In the genomic region with DNA sequence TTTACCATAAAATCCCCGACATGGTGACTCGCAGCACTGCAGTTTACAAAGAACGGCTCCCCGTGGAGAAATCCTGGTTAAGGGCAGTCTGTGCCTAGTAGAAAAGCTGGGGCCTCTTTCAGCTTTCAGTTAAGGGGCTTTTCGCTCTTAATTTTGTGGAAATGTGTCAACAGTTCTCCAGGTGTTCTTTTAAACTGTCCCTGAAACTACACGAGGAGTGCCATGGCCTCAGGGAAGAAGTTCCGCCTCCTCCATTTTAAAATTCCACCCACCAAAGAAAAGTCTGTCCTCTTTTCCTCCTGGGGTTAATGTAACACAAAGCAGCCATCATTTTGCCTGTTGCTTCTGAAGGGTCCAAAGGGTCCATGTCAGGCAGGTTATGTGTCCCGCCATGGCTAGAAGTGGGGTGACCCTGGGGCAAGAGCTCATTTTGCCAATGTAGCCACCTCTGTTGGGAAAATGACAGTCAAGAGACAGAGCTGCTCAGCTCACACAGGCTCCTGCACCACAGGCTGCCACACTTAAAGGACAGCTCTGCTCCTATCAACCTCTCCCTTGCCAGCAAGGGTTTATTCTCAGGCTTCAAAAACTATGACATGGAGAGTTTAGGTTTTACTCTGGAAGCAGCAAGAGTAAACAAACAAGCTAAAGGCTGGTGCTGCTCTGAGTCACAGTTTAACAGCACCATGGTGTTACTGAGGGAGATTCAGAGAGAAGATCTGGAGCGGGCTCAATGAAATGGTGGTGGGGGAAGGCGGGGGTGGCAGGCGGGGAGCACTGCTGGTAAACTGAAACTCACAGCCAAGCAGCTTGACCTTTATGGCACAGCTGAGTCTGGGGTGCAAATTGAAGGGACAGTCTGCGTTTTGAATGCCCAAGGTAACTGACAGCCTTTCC, we compare ENCODE assay signal across 1 cellular context.
TF ChIP-seq lines count a peak whose summit lies in the region.

No MANE protein-coding gene starts in this region.

TF ChIP-seq in SK-N-SH treated with all-trans-retinoic acid at 6 μM for 48 hours, 23 proteins besides CTCF, POLR2A, EP300 and RAD21 (continued from another document):
- TF ChIP-seq, protein P1, sequence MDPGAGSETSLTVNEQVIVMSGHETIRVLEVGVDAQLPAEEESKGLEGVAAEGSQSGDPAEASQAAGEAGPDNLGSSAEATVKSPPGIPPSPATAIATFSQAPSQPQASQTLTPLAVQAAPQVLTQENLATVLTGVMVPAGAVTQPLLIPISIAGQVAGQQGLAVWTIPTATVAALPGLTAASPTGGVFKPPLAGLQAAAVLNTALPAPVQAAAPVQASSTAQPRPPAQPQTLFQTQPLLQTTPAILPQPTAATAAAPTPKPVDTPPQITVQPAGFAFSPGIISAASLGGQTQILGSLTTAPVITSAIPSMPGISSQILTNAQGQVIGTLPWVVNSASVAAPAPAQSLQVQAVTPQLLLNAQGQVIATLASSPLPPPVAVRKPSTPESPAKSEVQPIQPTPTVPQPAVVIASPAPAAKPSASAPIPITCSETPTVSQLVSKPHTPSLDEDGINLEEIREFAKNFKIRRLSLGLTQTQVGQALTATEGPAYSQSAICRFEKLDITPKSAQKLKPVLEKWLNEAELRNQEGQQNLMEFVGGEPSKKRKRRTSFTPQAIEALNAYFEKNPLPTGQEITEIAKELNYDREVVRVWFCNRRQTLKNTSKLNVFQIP (CRISPR knock-in tag; IDR thresholded peaks at IDR 0.05; ENCODE audit: borderline replicate concordance, low read depth) = no peak
- TF ChIP-seq OSR1 (CRISPR knock-in tag; IDR thresholded peaks at IDR 0.05) (no peak), SNAI2 (CRISPR knock-in tag; IDR thresholded peaks at IDR 0.05) (no peak), ARNTL (CRISPR knock-in tag; IDR thresholded peaks at IDR 0.05; ENCODE audit: borderline replicate concordance, low read depth) (no peak), PPARA (CRISPR knock-in tag; IDR thresholded peaks at IDR 0.05; ENCODE audit: borderline replicate concordance) (no peak), GLIS3 (CRISPR knock-in tag; IDR thresholded peaks at IDR 0.05) (no peak), ZNF8 (CRISPR knock-in tag; IDR thresholded peaks at IDR 0.05) (no peak), CSDC2 (CRISPR knock-in tag; IDR thresholded peaks at IDR 0.05) (no peak), ZFP3 (CRISPR knock-in tag; IDR thresholded peaks at IDR 0.05) (no peak), RARB (CRISPR knock-in tag; IDR thresholded peaks at IDR 0.05) (no peak), ZNF565 (CRISPR knock-in tag; conservative IDR thresholded peaks at IDR 0.05; ENCODE audit: low read depth) (no peak)
- TF ChIP-seq, protein P2, sequence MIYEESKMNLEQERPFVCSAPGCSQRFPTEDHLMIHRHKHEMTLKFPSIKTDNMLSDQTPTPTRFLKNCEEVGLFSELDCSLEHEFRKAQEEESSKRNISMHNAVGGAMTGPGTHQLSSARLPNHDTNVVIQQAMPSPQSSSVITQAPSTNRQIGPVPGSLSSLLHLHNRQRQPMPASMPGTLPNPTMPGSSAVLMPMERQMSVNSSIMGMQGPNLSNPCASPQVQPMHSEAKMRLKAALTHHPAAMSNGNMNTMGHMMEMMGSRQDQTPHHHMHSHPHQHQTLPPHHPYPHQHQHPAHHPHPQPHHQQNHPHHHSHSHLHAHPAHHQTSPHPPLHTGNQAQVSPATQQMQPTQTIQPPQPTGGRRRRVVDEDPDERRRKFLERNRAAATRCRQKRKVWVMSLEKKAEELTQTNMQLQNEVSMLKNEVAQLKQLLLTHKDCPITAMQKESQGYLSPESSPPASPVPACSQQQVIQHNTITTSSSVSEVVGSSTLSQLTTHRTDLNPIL (CRISPR knock-in tag; IDR thresholded peaks at IDR 0.05; ENCODE audit: low read depth) = no peak
